ENCODE assay signal across 8 cellular contexts in genomic region chr22:19105867-19106802, GRCh38. TPM values are rescaled to one million over a fixed set of nuclear protein-coding genes. Genes with fewer than 3 reads are reported as not detected.
A peak's percentile ranks its signal among the peaks of the same experiment; 100 is the strongest.
DNase-seq lines count a peak whose midpoint lies in the region; ATAC-seq and TF ChIP-seq lines count a peak whose summit lies in the region.

No MANE protein-coding gene starts in this region.

- DNase-seq in CD8-positive, alpha-beta memory T cell: peak; percentile 11 to 62 (median 24)
- DNase-seq in OCI-LY7 (ENCODE audit: low spot score) (peak; percentile 55), body of pancreas (peak; percentile 35 to 59 (median 41)), neural crest cell (ENCODE audit: low read depth, low spot score) (no peak), NCI-H2029 treated with DMSO at 0.1 percent for 48 hours (lab: John Stamatoyannopoulos, UW) (no peak), NCI-H226 (no peak)

- ATAC-seq in body of pancreas (no peak), GM21723 (IDR thresholded peaks at IDR 0.05; ENCODE audit: unreplicated experiment) (no peak), GM18873 (IDR thresholded peaks at IDR 0.05; ENCODE audit: low FRiP score, unreplicated experiment) (no peak)

- H2AFZ ChIP-seq in OCI-LY7 (ENCODE audit: low read length): no peak overlapping the region

- intact Hi-C loops in OCI-LY7 (cut with micrococcal nuclease; ENCODE audit: unreplicated experiment): no loop called here
- intact Hi-C loops in body of pancreas (cut with DNase I): no loop called here

- no peaks in the 10 kb centered on the region for H3K9me3 Mint-ChIP-seq in CD8-positive, alpha-beta memory T cell
- no peaks in the 10 kb centered on the region for H3K9me3 Mint-ChIP-seq in neural crest cell

- H3K27me3 Mint-ChIP-seq in CD8-positive, alpha-beta memory T cell: peaks cover 0 to 1% of the 10 kb centered on the region in 2 donors
- no peaks in the 10 kb centered on the region for H3K27me3 Mint-ChIP-seq in neural crest cell (ENCODE audit: low read depth)

- no peaks in the 10 kb centered on the region for H3K36me3 ChIP-seq in CD8-positive, alpha-beta memory T cell (ENCODE audit: insufficient read depth, low read length)
- peaks cover 26% of the 10 kb centered on the region for H3K36me3 ChIP-seq in OCI-LY7 (ENCODE audit: insufficient read depth, low read length)
- H3K36me3 ChIP-seq in body of pancreas (replicated peaks in 1 of 2; ENCODE audit: insufficient read depth in 1 of 2, low read depth in 2 of 2): no peaks in the 10 kb centered on the region

- H3K27ac ChIP-seq in CD8-positive, alpha-beta memory T cell (ENCODE audit: low read depth, low read length): no peak overlapping the region
- no peak overlapping the region for H3K27ac ChIP-seq in OCI-LY7 (ENCODE audit: low read depth, low read length, poor library complexity, severe bottlenecking)
- peak overlapping the region; percentile 60 to 83 (median 72) for H3K27ac ChIP-seq in body of pancreas

- peaks cover 51% of the 10 kb centered on the region for H3K4me1 ChIP-seq in CD8-positive, alpha-beta memory T cell (ENCODE audit: insufficient read depth, low read length)
- H3K4me1 ChIP-seq in OCI-LY7 (ENCODE audit: insufficient read depth, low read length, poor library complexity, severe bottlenecking) (peaks cover 23% of the 10 kb centered on the region), body of pancreas (peaks cover 86% of the 10 kb centered on the region)

- H3K79me2 ChIP-seq in OCI-LY7 (ENCODE audit: insufficient read depth, low read depth, low read length): peaks cover 71% of the 10 kb centered on the region

- H3K9me2 ChIP-seq in OCI-LY7 (ENCODE audit: insufficient read depth, low read length): no peaks in the 10 kb centered on the region

- 59% methylated on average over 13 to 18 of the region's 18 CpGs for WGBS in body of pancreas, 2 donors

- POLR2A ChIA-PET in CD8-positive, alpha-beta memory T cell (lab: Charles Lee): interaction anchor here (1.7 kb wide), 1 partner anchor 16 kb away, joined by 8 read pairs; the partner anchor contains the start of gene DGCR2
- POLR2A ChIA-PET in OCI-LY7 (lab: Charles Lee): no interaction called here

- no peaks in the 10 kb centered on the region for H3K9me3 ChIP-seq in CD8-positive, alpha-beta memory T cell (ENCODE audit: low read length)
- no peaks in the 10 kb centered on the region for H3K9me3 ChIP-seq in OCI-LY7 (ENCODE audit: low read length)
- no peaks in the 10 kb centered on the region for H3K9me3 ChIP-seq in body of pancreas

- CTCF ChIA-PET in CD8-positive, alpha-beta memory T cell (lab: Charles Lee): interaction anchor here (1.0 to 2.1 kb wide), 2 partner anchors 16 to 524 kb away, joined by 4 to 6 read pairs; partner anchors contain the start of gene DGCR2
- CTCF ChIA-PET in OCI-LY7 (lab: Charles Lee; ENCODE audit: unreplicated experiment): no interaction called here

- no peaks in the 10 kb centered on the region for H3K27me3 ChIP-seq in CD8-positive, alpha-beta memory T cell (ENCODE audit: insufficient read depth, low read length, poor library complexity, severe bottlenecking)
- H3K27me3 ChIP-seq in body of pancreas: no peaks in the 10 kb centered on the region

- peak overlapping the region in 4 of 7 donors; percentile 33 to 48 (median 38) for H3K4me3 Mint-ChIP-seq in CD8-positive, alpha-beta memory T cell
- no peak overlapping the region for H3K4me3 Mint-ChIP-seq in neural crest cell

- peak overlapping the region; percentile 69 to 93 (median 86) for H3K27ac Mint-ChIP-seq in CD8-positive, alpha-beta memory T cell
- peak overlapping the region; percentile 67 for H3K27ac Mint-ChIP-seq in neural crest cell (ENCODE audit: unreplicated experiment)

- H3K4me2 ChIP-seq in OCI-LY7 (ENCODE audit: low read length): no peak overlapping the region

- no peak overlapping the region for H3K4me3 ChIP-seq in CD8-positive, alpha-beta memory T cell (ENCODE audit: low read length)
- H3K4me3 ChIP-seq in OCI-LY7 (ENCODE audit: low read depth, low read length, poor library complexity, severe bottlenecking): no peak overlapping the region
- no peak overlapping the region for H3K4me3 ChIP-seq in body of pancreas

- TF ChIP-seq CTCF in OCI-LY7 (conservative IDR thresholded peaks at IDR 0.05; ENCODE audit: low read length) (peak; percentile 71), body of pancreas (IDR thresholded peaks at IDR 0.05) (peak in 3 of 7 experiments; percentile 26 to 41 (median 39)), neural crest cell (conservative IDR thresholded peaks at IDR 0.05) (peak; percentile 32)

- H4K20me1 ChIP-seq in OCI-LY7 (ENCODE audit: insufficient read depth, low read length): peaks cover 29% of the 10 kb centered on the region

- H3K36me3 Mint-ChIP-seq in CD8-positive, alpha-beta memory T cell: peaks cover 0 to 20% (median 0%) of the 10 kb centered on the region in 3 donors
- H3K36me3 Mint-ChIP-seq in neural crest cell (ENCODE audit: low read depth): peaks cover 4% of the 10 kb centered on the region

- TF ChIP-seq POLR2A in body of pancreas (IDR thresholded peaks at IDR 0.05): no peak

- H3K4me1 Mint-ChIP-seq in CD8-positive, alpha-beta memory T cell: peaks cover 61 to 85% (median 79%) of the 10 kb centered on the region in 3 donors
- peaks cover 61% of the 10 kb centered on the region for H3K4me1 Mint-ChIP-seq in neural crest cell

- no TSS peak for BruUV-seq in OCI-LY7 (replicated peaks; lab: Mats Ljungman, UMichigan)

RNA-seq across cellular contexts. Expression of gene DGCR2, which starts 16.1 kb away (rescaled TPM):
- 10 to 100 TPM; 26.9 to 28.4 TPM for total RNA-seq in CD8-positive, alpha-beta memory T cell
- 51.7 TPM for polyA plus RNA-seq in CD8-positive, alpha-beta memory T cell
- 26.6 and 29.7 TPM in 2 replicates for total RNA-seq in OCI-LY7 (2014; rRNA removed; shearing (Covaris generic))
- total RNA-seq in OCI-LY7 (2022): 26.9 and 27.6 TPM in 2 replicates
- total RNA-seq in body of pancreas: 10 to 100 TPM; 43.8 to 89.3 TPM
- 83.6 and 91.6 TPM in 2 replicates for total RNA-seq in neural crest cell

RNA-seq across cellular contexts. Expression of gene TSSK2, which starts 25.0 kb away (rescaled TPM):
- not detected for total RNA-seq in CD8-positive, alpha-beta memory T cell
- not detected for polyA plus RNA-seq in CD8-positive, alpha-beta memory T cell
- not detected in 2 replicates for total RNA-seq in OCI-LY7 (2014; rRNA removed; shearing (Covaris generic))
- total RNA-seq in OCI-LY7 (2022): not detected in 2 replicates
- under 1 TPM in 1 of 2 donors, not detected in 1; 0.33 TPM for total RNA-seq in body of pancreas
- total RNA-seq in neural crest cell: not detected in 2 replicates

RNA-seq across cellular contexts. Expression of gene ESS2, which starts 38.3 kb away (rescaled TPM):
- 10 to 100 TPM; 18.7 to 19.6 TPM for total RNA-seq in CD8-positive, alpha-beta memory T cell
- 9.3 TPM for polyA plus RNA-seq in CD8-positive, alpha-beta memory T cell
- 8.0 and 13.4 TPM in 2 replicates for total RNA-seq in OCI-LY7 (2014; rRNA removed; shearing (Covaris generic))
- total RNA-seq in OCI-LY7 (2022): 14.1 and 15.7 TPM in 2 replicates
- 1 to 10 TPM; 4.6 to 7.3 TPM for total RNA-seq in body of pancreas
- total RNA-seq in neural crest cell: 22.7 and 23.5 TPM in 2 replicates

RNA-seq across cellular contexts. Expression of gene GSC2, which starts 44.0 kb away (rescaled TPM):
- total RNA-seq in CD8-positive, alpha-beta memory T cell: not detected
- not detected for polyA plus RNA-seq in CD8-positive, alpha-beta memory T cell
- total RNA-seq in OCI-LY7 (2014; rRNA removed; shearing (Covaris generic)): not detected in 2 replicates
- not detected in 2 replicates for total RNA-seq in OCI-LY7 (2022)
- total RNA-seq in body of pancreas: not detected
- not detected in 2 replicates for total RNA-seq in neural crest cell

Comparison
In these comparisons a context has a peak if more than half of its experiments do, and no peak if none do; other contexts are left out.
1. DNase-seq: peak in CD8-positive, alpha-beta memory T cell (5 of 5), OCI-LY7 (single experiment) and body of pancreas (4 of 4); none in neural crest cell (single experiment), NCI-H2029 treated with DMSO at 0.1 percent for 48 hours (single experiment) and NCI-H226 (single experiment).
2. H3K27ac ChIP-seq: peak in body of pancreas (4 of 4); none in CD8-positive, alpha-beta memory T cell (single experiment) and OCI-LY7 (single experiment).